In the genomic region with DNA sequence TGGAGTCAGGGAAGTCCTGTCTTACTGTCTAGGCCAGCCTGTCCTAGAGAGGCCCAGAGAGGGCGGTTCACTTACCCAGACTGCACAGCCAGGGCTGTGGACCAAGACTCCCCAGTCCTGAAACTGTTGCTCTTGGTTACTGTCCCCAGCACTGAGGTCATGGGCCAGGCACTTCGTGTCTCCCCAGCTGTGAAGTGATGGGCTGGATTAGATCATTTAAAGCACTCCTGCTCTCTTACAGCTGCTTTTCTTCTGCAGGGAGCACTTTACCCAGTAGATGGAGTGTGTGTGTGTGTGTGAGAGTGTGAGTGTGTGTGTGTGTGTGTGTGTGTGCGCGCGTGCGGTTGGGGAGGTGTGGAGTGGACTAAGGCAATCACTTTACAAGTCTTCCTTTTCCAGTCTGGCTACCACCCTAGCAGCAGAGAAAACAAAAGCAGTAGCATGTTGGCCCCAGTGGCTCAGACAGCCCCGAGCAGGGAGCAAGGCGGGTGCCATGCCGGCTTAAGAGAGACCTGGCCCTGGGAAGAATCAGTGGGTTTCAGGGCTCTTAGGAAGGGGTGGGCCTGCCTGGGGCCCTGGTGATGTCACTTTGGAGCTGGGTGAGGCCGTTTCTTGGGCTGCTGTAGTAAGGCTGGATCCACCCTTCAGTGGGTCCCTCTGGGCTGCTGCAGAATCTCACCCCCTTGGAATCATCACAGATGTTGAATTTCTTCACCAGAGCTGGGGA, we compare ENCODE assay signal across 8 cellular contexts. TPM values are rescaled to one million over a fixed set of nuclear protein-coding genes. Genes with fewer than 3 reads are reported as not detected.
A peak's percentile ranks its signal among the peaks of the same experiment; 100 is the strongest.
DNase-seq lines count a peak whose midpoint lies in the region; ATAC-seq, FAIRE-seq and TF ChIP-seq lines count a peak whose summit lies in the region.

No MANE protein-coding gene starts in this region.

- no peaks in the 10 kb centered on the region for H3K9me3 ChIP-seq in fibroblast of lung (ENCODE audit: control insufficient read depth, insufficient read depth, low read depth, low read length)

- H3K9ac ChIP-seq in fibroblast of lung (ENCODE audit: insufficient read depth, low read length), result peak overlapping the region; percentile 54

- H4K20me1 ChIP-seq in fibroblast of lung (ENCODE audit: control insufficient read depth, extremely low read depth, insufficient read depth, low read length), result peaks cover 1% of the 10 kb centered on the region

- no peak overlapping the region for H2AFZ ChIP-seq in fibroblast of lung (ENCODE audit: low read length)

- peaks cover 62% of the 10 kb centered on the region for H3K79me2 ChIP-seq in fibroblast of lung (ENCODE audit: control insufficient read depth, insufficient read depth, low read length)

- H3K4me1 ChIP-seq in fibroblast of lung (ENCODE audit: control insufficient read depth, extremely low read depth, insufficient read depth, low read length), result peaks cover 27% of the 10 kb centered on the region

- H3K4me3 ChIP-seq in fibroblast of lung (replicated peaks in 1 of 4; ENCODE audit: control extremely low read depth in 1 of 4, insufficient read depth in 1 of 4, low read depth in 3 of 4, low read length in 4 of 4) (peak overlapping the region; percentile 40 to 100 (median 91)), retinal pigment epithelial cell (ENCODE audit: low read length) (peak overlapping the region; percentile 94)

- DNase-seq in NCI-H2196 (lab: John Stamatoyannopoulos, UW; ENCODE audit: unreplicated experiment) (peak; percentile 29), NCI-H2196 treated with DMSO at 0.1 percent for 48 hours (lab: John Stamatoyannopoulos, UW; ENCODE audit: unreplicated experiment) (no peak), RCC 7860 (ENCODE audit: low spot score) (peak; percentile 63), fibroblast of lung (ENCODE audit: low read depth in 2 of 2) (peak; percentile 77 to 83), retinal pigment epithelial cell (ENCODE audit: low read depth) (no peak), middle frontal gyrus (ENCODE audit: extremely low spot score, low spot score) (no peak)

- no peak for FAIRE-seq in RCC 7860 (lab: Jason Lieb, UNC)

- TF ChIP-seq CTCF in fibroblast of lung (conservative IDR thresholded peaks at IDR 0.05 in 1 of 2, IDR thresholded peaks at IDR 0.05 in 1 of 2; ENCODE audit: low read depth in 1 of 2, low read length in 2 of 2), result peak; percentile 36 to 37
- peak; percentile 30 for TF ChIP-seq CTCF in retinal pigment epithelial cell (conservative IDR thresholded peaks at IDR 0.05; ENCODE audit: low read depth, low read length)

- peak overlapping the region; percentile 53 for H3K4me2 ChIP-seq in fibroblast of lung (ENCODE audit: extremely low read depth, insufficient read depth, low read length)

- H3K27me3 ChIP-seq in fibroblast of lung (ENCODE audit: control insufficient read depth, insufficient read depth, low read length), result no peaks in the 10 kb centered on the region

- no peak for ATAC-seq in GM21825 (IDR thresholded peaks at IDR 0.05; ENCODE audit: unreplicated experiment)
- ATAC-seq in HG02623 (IDR thresholded peaks at IDR 0.05; ENCODE audit: unreplicated experiment), result no peak

- H3K27ac ChIP-seq in fibroblast of lung (ENCODE audit: insufficient read depth, low read length), result peak overlapping the region; percentile 94

- H3K36me3 ChIP-seq in fibroblast of lung (ENCODE audit: control insufficient read depth, insufficient read depth, low read length), result peaks cover 4% of the 10 kb centered on the region

RNA-seq across cellular contexts. Expression of gene SPSB1, which starts 2.4 kb away (rescaled TPM):
- 20.0 and 20.6 TPM in 2 replicates for total RNA-seq in fibroblast of lung
- polyA plus RNA-seq in fibroblast of lung, result 14.3 and 22.1 TPM in 2 replicates
- polyA plus RNA-seq in fibroblast of lung (2012), result 16.8 and 23.7 TPM in 2 replicates
- 22.8 and 24.7 TPM in 2 replicates for polyA minus RNA-seq in fibroblast of lung (ENCODE audit: low replicate concordance)

Comparison
In these comparisons a context has a peak if more than half of its experiments do, and no peak if none do; other contexts are left out.
1. DNase-seq: peak in NCI-H2196 (single experiment), RCC 7860 (single experiment) and fibroblast of lung (2 of 2); none in NCI-H2196 treated with DMSO at 0.1 percent for 48 hours (single experiment), retinal pigment epithelial cell (single experiment) and middle frontal gyrus (single experiment).